In the genomic region with DNA sequence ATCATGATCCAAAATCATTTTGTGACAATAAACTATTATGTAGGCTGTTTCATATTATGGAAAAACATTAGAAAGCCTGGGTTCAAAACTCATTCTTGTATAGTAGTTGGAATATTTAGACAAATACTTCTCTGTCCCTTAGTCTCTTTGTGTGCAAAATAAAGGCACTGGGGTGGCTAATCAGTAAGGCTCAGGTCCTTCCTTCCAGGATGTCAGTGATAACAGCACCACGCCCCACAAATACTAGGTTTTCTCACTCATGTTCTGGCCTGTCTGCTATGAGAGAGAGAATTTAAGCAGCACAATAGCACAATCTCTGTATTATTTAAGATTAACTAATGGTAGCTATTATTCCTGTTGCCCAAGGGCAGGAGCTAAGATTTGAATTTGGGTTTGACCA, we compare ENCODE assay signal across 28 cellular contexts.
"Had no signal": no experiment of that assay in that cellular context is flagged by ENCODE, and none has a peak within 500 bp of the region (broad histone marks: within the 10 kb centered on the region; RNA-seq: fewer than 3 reads in every experiment).

No MANE protein-coding gene starts in this region.

- H3K27me3 ChIP-seq: neural progenitor cell, ovary, right lobe of liver, sigmoid colon, stomach, thyroid gland, tibial nerve, upper lobe of left lung, vagina had no signal

- DNase-seq: natural killer cell; occipital lobe; ovary; posterior cingulate gyrus; psoas muscle; right cardiac atrium; right lobe of liver; sigmoid colon; small intestine; stimulated activated CD4-positive, alpha-beta T cell treated with anti-CD3 and anti-CD28 coated beads, Interleukin-12 subunit alpha, Interleukin-12 subunit beta, amount 100 ng/mL, for 4 hours; stimulated activated CD4-positive, alpha-beta T cell treated with anti-CD3 and anti-CD28 coated beads, Interleukin-1b, Interleukin-23, amount 100 ng/mL, for 48 hours; stimulated activated CD4-positive, alpha-beta T cell treated with anti-CD3 and anti-CD28 coated beads, Interleukin-4, amount 100 ng/mL, for 1 hour; stimulated activated naive B cell treated with anti-CD40 and anti-IgM and Interleukin-4, amounts not matched to agents 10 μg/mL and 1 μg/mL and 100 μg/mL, for 72 hours; stimulated activated naive CD4-positive, alpha-beta T cell treated with Interleukin-2 at 50 U/mL for 16 hours; stomach; thyroid gland; trophoblast cell; upper lobe of left lung had no signal

- H3K27ac Mint-ChIP-seq: natural killer cell; nephron; neural progenitor cell; progenitor cell of endocrine pancreas; stimulated activated effector memory CD8-positive, alpha-beta T cell treated with anti-CD3 and anti-CD28 coated beads, Interleukin-12 subunit alpha, Interleukin-12 subunit beta, amount 100 ng/mL, for 72 hours; stimulated activated naive B cell treated with anti-CD40 and anti-IgM and Interleukin-4, amounts not matched to agents 10 μg/mL and 1 μg/mL and 100 μg/mL, for 72 hours; stimulated activated naive CD8-positive, alpha-beta T cell treated with anti-CD3 and anti-CD28 coated beads, Interleukin-15, Interleukin-2, amounts not matched to agents 100 ng/mL and 50 ng/mL, for 24 hours had no signal

- H3K36me3 ChIP-seq: neural progenitor cell, ovary, right lobe of liver, sigmoid colon, stomach, thoracic aorta, thyroid gland, tibial nerve, upper lobe of left lung, vagina had no signal

- H3K4me3 ChIP-seq: neural progenitor cell, ovary, psoas muscle, right lobe of liver, sigmoid colon, stomach, thoracic aorta, thyroid gland, tibial nerve, upper lobe of left lung, vagina had no signal

- H3K4me3 Mint-ChIP-seq: natural killer cell; nephron; neural progenitor cell; stimulated activated effector memory CD8-positive, alpha-beta T cell treated with anti-CD3 and anti-CD28 coated beads, Interleukin-12 subunit alpha, Interleukin-12 subunit beta, amount 100 ng/mL, for 72 hours; stimulated activated naive B cell treated with anti-CD40 and anti-IgM and Interleukin-4, amounts not matched to agents 10 μg/mL and 1 μg/mL and 100 μg/mL, for 72 hours; stimulated activated naive CD8-positive, alpha-beta T cell treated with anti-CD3 and anti-CD28 coated beads, Interleukin-15, Interleukin-2, amounts not matched to agents 100 ng/mL and 50 ng/mL, for 24 hours had no signal

- H2AFZ ChIP-seq: neural progenitor cell, parathyroid adenoma had no signal

- H3K27ac ChIP-seq: neural progenitor cell, ovary, parathyroid adenoma, psoas muscle, right lobe of liver, sigmoid colon, stomach, thoracic aorta, thyroid gland, tibial nerve, upper lobe of left lung, vagina had no signal

- H3K9ac ChIP-seq: neural progenitor cell, parathyroid adenoma had no signal

- H3K79me2 ChIP-seq: parathyroid adenoma had no signal

- H3K9me3 ChIP-seq: ovary, psoas muscle, right lobe of liver, stomach, thoracic aorta, thyroid gland, upper lobe of left lung, vagina had no signal

- H3K4me1 ChIP-seq: neural progenitor cell, parathyroid adenoma, psoas muscle, right lobe of liver, sigmoid colon, stomach, tibial nerve, upper lobe of left lung, vagina had no signal

- H3K36me3 Mint-ChIP-seq: natural killer cell; neural progenitor cell; stimulated activated effector memory CD8-positive, alpha-beta T cell treated with anti-CD3 and anti-CD28 coated beads, Interleukin-12 subunit alpha, Interleukin-12 subunit beta, amount 100 ng/mL, for 72 hours; stimulated activated naive B cell treated with anti-CD40 and anti-IgM and Interleukin-4, amounts not matched to agents 10 μg/mL and 1 μg/mL and 100 μg/mL, for 72 hours had no signal

- H3K4me2 ChIP-seq: neural progenitor cell had no signal

- H3K4me1 Mint-ChIP-seq: natural killer cell; nephron; neural progenitor cell; stimulated activated effector memory CD8-positive, alpha-beta T cell treated with anti-CD3 and anti-CD28 coated beads, Interleukin-12 subunit alpha, Interleukin-12 subunit beta, amount 100 ng/mL, for 72 hours; stimulated activated naive B cell treated with anti-CD40 and anti-IgM and Interleukin-4, amounts not matched to agents 10 μg/mL and 1 μg/mL and 100 μg/mL, for 72 hours had no signal

- FAIRE-seq: small intestine, urothelium cell line had no signal

- H3K27me3 Mint-ChIP-seq: progenitor cell of endocrine pancreas; stimulated activated naive B cell treated with anti-CD40 and anti-IgM and Interleukin-4, amounts not matched to agents 10 μg/mL and 1 μg/mL and 100 μg/mL, for 72 hours; stimulated activated naive CD8-positive, alpha-beta T cell treated with anti-CD3 and anti-CD28 coated beads, Interleukin-15, Interleukin-2, amounts not matched to agents 100 ng/mL and 50 ng/mL, for 24 hours had no signal
